7 cellular contexts compared by ENCODE assay signal in the genomic region with DNA sequence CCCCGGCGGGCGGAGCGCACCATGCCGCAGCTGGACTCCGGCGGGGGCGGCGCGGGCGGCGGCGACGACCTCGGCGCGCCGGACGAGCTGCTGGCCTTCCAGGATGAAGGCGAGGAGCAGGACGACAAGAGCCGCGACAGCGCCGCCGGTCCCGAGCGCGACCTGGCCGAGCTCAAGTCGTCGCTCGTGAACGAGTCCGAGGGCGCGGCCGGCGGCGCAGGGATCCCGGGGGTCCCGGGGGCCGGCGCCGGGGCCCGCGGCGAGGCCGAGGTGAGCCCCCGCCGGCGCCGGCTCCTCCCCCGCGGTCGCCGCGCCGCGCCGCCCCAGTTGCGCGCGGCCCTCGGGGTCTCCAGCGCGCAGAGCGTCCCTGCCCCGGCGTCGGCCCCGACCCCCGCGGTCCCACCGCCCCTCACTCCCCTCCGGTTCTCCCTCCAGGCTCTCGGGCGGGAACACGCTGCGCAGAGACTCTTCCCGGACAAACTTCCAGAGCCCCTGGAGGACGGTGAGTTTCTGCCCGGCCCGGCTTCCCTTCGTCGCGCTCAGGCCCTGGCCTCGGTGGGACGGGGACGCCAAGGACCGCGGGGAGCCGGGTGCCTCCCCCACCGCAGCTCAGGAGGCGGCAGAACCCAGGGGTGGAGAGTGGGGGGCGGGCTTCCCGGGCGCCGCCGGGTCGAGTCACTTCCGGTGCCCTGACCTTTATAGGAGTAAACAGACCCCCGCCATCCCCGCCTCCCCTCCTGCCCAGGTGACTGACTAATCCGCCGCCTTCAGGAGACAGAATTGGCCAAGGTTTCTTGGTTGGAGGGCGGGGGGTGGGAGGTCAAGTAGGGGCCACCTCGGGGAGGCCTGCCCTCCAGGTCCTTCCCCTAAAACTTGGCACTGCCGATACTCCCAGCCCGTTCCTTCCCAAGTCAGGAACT. TPM values are rescaled to one million over a fixed set of nuclear protein-coding genes. Genes with fewer than 3 reads are reported as not detected.
A peak's percentile ranks its signal among the peaks of the same experiment; 100 is the strongest.
DNase-seq lines count a peak whose midpoint lies in the region; ATAC-seq and TF ChIP-seq lines count a peak whose summit lies in the region.

No MANE protein-coding gene starts in this region.

- peak; percentile 56 for DNase-seq in HuH-7.5 (ENCODE audit: low spot score)
- peak; percentile 71 for DNase-seq in activated T-cell treated with anti-CD3 and anti-CD28 coated beads for 48 hours (ENCODE audit: low read depth)
- no peak for DNase-seq in fibroblast of villous mesenchyme (ENCODE audit: low read depth)
- DNase-seq in NK-92 treated with Interleukin-12 subunit alpha and Interleukin-12 subunit beta, amount 100 ng/mL, for 24 hours (lab: John Stamatoyannopoulos, UW) = no peak
- DNase-seq in NCI-H226 = no peak

- peaks cover 10 to 14% (median 12%) of the 10 kb centered on the region in 3 donors for H3K4me1 ChIP-seq in skeletal muscle tissue (ENCODE audit: control insufficient read depth in 3 of 3, insufficient read depth in 3 of 3, low read length in 3 of 3)

- no peak for TF ChIP-seq CTCF in fibroblast of villous mesenchyme (IDR thresholded peaks at IDR 0.05; ENCODE audit: insufficient read depth, low read depth, low read length)

- H3K27me3 ChIP-seq in skeletal muscle tissue (ENCODE audit: control insufficient read depth in 3 of 3, insufficient read depth in 3 of 3, low read length in 3 of 3) = peaks cover 17 to 34% (median 33%) of the 10 kb centered on the region in 3 donors

- ATAC-seq in GM19463 (IDR thresholded peaks at IDR 0.05; ENCODE audit: unreplicated experiment) = peak; percentile 5

- peak overlapping the region in 1 of 3 donors; percentile 23 for H3K9ac ChIP-seq in skeletal muscle tissue (ENCODE audit: low read depth in 1 of 3, low read length in 3 of 3)

- H3K27ac ChIP-seq in skeletal muscle tissue (ENCODE audit: low read depth, low read length) = no peak overlapping the region

- H3K9me3 ChIP-seq in skeletal muscle tissue (ENCODE audit: control insufficient read depth in 3 of 3, low read length in 3 of 3) = no peaks in the 10 kb centered on the region

- peak overlapping the region; percentile 71 for H3K4me3 ChIP-seq in fibroblast of villous mesenchyme (ENCODE audit: low read depth, low read length)
- H3K4me3 ChIP-seq in skeletal muscle tissue (ENCODE audit: low read length in 3 of 3) = peak overlapping the region in 2 of 3 donors; percentile 22 to 71

- H3K36me3 ChIP-seq in skeletal muscle tissue (ENCODE audit: control insufficient read depth in 3 of 3, insufficient read depth in 3 of 3, low read length in 3 of 3) = no peaks in the 10 kb centered on the region

RNA-seq across cellular contexts. Expression of gene TCF7, which starts 0.7 kb away (rescaled TPM):
- under 0.01 and 0.97 TPM in 2 replicates for total RNA-seq in fibroblast of villous mesenchyme
- 0.52 TPM for total RNA-seq in skeletal muscle tissue

Comparison
In these comparisons a context has a peak if more than half of its experiments do, and no peak if none do; other contexts are left out.
1. DNase-seq: peak in HuH-7.5 (single experiment) and activated T-cell treated with anti-CD3 and anti-CD28 coated beads for 48 hours (single experiment); none in fibroblast of villous mesenchyme (single experiment), NK-92 treated with Interleukin-12 subunit alpha and Interleukin-12 subunit beta, amount 100 ng/mL, for 24 hours (single experiment) and NCI-H226 (single experiment).